1 cellular context compared by ENCODE assay signal in genomic region chr17:50152736-50153135, GRCh38.
TF ChIP-seq lines count a peak whose summit lies in the region.

No MANE protein-coding gene starts in this region.

TF ChIP-seq in HepG2, 621 proteins besides CTCF, POLR2A, EP300 and RAD21:
- no peak for TF ChIP-seq THAP7 (CRISPR knock-in tag; IDR thresholded peaks at IDR 0.05)
- no peak for TF ChIP-seq ZNF670 (CRISPR knock-in tag; IDR thresholded peaks at IDR 0.05; ENCODE audit: borderline replicate concordance)
- no peak for TF ChIP-seq ZNF749 (CRISPR knock-in tag; IDR thresholded peaks at IDR 0.05; ENCODE audit: borderline replicate concordance)
- no peak for TF ChIP-seq ZKSCAN1 (IDR thresholded peaks at IDR 0.05; ENCODE audit: low read length)
- no peak for TF ChIP-seq STAT6 (CRISPR knock-in tag; IDR thresholded peaks at IDR 0.05; ENCODE audit: borderline replicate concordance)
- TF ChIP-seq PBX3 (CRISPR knock-in tag; IDR thresholded peaks at IDR 0.05; ENCODE audit: borderline replicate concordance): no peak
- TF ChIP-seq RAD51 (IDR thresholded peaks at IDR 0.05; ENCODE audit: borderline replicate concordance): no peak
- no peak for TF ChIP-seq MXD1 (CRISPR knock-in tag; IDR thresholded peaks at IDR 0.05)
- TF ChIP-seq GATAD1 (CRISPR knock-in tag; IDR thresholded peaks at IDR 0.05): no peak
- no peak for TF ChIP-seq ZNF567 (CRISPR knock-in tag; IDR thresholded peaks at IDR 0.05; ENCODE audit: borderline replicate concordance)
- no peak for TF ChIP-seq NCOA2 (CRISPR knock-in tag; IDR thresholded peaks at IDR 0.05)
- no peak for TF ChIP-seq ZNF784 (CRISPR knock-in tag; IDR thresholded peaks at IDR 0.05; ENCODE audit: borderline replicate concordance)
- TF ChIP-seq MYPOP (CRISPR knock-in tag; IDR thresholded peaks at IDR 0.05): no peak
- TF ChIP-seq ZNF547 (CRISPR knock-in tag; IDR thresholded peaks at IDR 0.05): no peak
- no peak for TF ChIP-seq SNRNP70 (IDR thresholded peaks at IDR 0.05; ENCODE audit: low read depth, low read length)
- no peak for TF ChIP-seq HIC2 (CRISPR knock-in tag; IDR thresholded peaks at IDR 0.05; ENCODE audit: low read depth)
- no peak for TF ChIP-seq ZNF329 (CRISPR knock-in tag; IDR thresholded peaks at IDR 0.05; ENCODE audit: low read depth)
- no peak for TF ChIP-seq MEF2D (CRISPR knock-in tag; IDR thresholded peaks at IDR 0.05)
- no peak for TF ChIP-seq NFRKB (IDR thresholded peaks at IDR 0.05)
- TF ChIP-seq MTA3 (CRISPR knock-in tag; IDR thresholded peaks at IDR 0.05): no peak
TF ChIP-seq in HepG2: peak in this region for 0.
